ENCODE assay signal across 8 cellular contexts in the genomic region with DNA sequence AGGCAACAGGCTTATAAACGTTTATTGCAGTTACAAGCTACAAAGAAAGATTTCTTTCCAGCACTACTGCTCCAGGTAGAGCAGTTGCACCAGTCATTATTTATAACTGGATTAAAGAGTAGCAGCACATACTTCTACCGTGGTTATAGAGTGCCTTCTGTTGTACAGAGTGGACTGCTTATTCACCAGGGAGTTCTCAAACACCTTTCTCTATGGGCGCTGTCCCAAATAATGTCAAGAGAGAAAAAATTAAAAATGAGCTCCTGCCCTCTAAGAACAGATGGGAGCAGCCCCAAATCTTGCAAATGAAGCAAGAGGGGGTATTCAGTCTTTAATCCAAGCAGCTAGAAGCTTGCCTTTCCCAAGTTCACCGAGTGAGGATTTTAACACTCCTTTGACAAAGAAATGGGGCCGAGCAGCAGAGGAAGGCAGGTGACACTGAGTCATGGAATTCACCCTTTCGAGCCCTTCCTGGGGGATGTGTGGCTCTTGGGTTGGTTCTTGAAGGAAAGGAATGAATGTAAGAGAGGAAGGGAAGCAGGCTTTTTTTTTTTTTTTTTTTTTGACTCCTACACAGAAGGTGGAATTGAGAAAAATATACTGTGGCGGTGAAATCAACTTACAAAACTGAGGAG.
DNase-seq lines count a peak whose midpoint lies in the region; ATAC-seq and TF ChIP-seq lines count a peak whose summit lies in the region.

No MANE protein-coding gene starts in this region.

- DNase-seq in activated T-cell treated with anti-CD3 and anti-CD28 coated beads, Interleukin-2, amount 50 U/mL, for 24 hours: no peak
- no peak for DNase-seq in activated T-cell treated with anti-CD3 and anti-CD28 coated beads, Interleukin-2, amount 50 U/mL, for 1 hour
- DNase-seq in epithelial cell of prostate (ENCODE audit: low read depth, low spot score): no peak
- DNase-seq in thyroid gland: no peak
- DNase-seq in activated CD4-positive, CD25-positive, alpha-beta regulatory T cell (lab: John Stamatoyannopoulos, UW): no peak
- DNase-seq in heart right ventricle: no peak
- no peak for DNase-seq in kidney glomerular epithelial cell (lab: John Stamatoyannopoulos, UW)

- peaks cover 79% of the 10 kb centered on the region for H3K36me3 Mint-ChIP-seq in activated T-cell treated with anti-CD3 and anti-CD28 coated beads, Interleukin-2, amount 50 U/mL, for 24 hours (ENCODE audit: low read depth)

- H3K36me3 ChIP-seq in KOPT-K1 (ENCODE audit: insufficient read depth, low read length): peaks cover 77% of the 10 kb centered on the region
- no peaks in the 10 kb centered on the region for H3K36me3 ChIP-seq in thyroid gland
- peaks cover 0 to 8% (median 0%) of the 10 kb centered on the region in 9 donors for H3K36me3 ChIP-seq in heart right ventricle

- ATAC-seq in heart right ventricle: no peak

- WGBS in thyroid gland, 2 donors: 57 to 58% methylated on average over 7 of the region's 7 CpGs
- WGBS in heart right ventricle, 2 donors: 61 to 66% methylated on average over 7 of the region's 7 CpGs

- H3K27ac ChIP-seq in KOPT-K1 (ENCODE audit: low read depth, low read length, poor library complexity, severe bottlenecking) (peak overlapping the region; percentile 86), epithelial cell of prostate (peak overlapping the region; percentile 93), thyroid gland (peak overlapping the region; percentile 35 to 75 (median 69)), heart right ventricle (peak overlapping the region in 1 of 10 donors; percentile 73)

- intact Hi-C loops in thyroid gland (cut with DNase I): no loop called here
- intact Hi-C loops in heart right ventricle (cut with DNase I): no loop called here

- peaks cover 95% of the 10 kb centered on the region for H3K4me1 Mint-ChIP-seq in activated T-cell treated with anti-CD3 and anti-CD28 coated beads, Interleukin-2, amount 50 U/mL, for 24 hours (ENCODE audit: low read depth)

- peak overlapping the region; percentile 72 for H3K4me3 Mint-ChIP-seq in activated T-cell treated with anti-CD3 and anti-CD28 coated beads, Interleukin-2, amount 50 U/mL, for 24 hours

- H3K27me3 Mint-ChIP-seq in activated T-cell treated with anti-CD3 and anti-CD28 coated beads, Interleukin-2, amount 50 U/mL, for 24 hours: no peaks in the 10 kb centered on the region

- no peak for TF ChIP-seq POLR2A in thyroid gland (IDR thresholded peaks at IDR 0.05)

- H3K4me3 ChIP-seq in thyroid gland (replicated peaks in 1 of 3): no peak overlapping the region
- no peak overlapping the region for H3K4me3 ChIP-seq in heart right ventricle

- TF ChIP-seq CTCF in thyroid gland (IDR thresholded peaks at IDR 0.05) (no peak), heart right ventricle (IDR thresholded peaks at IDR 0.05) (no peak)

- H3K4me1 ChIP-seq in thyroid gland: peaks cover 54 to 76% of the 10 kb centered on the region in 2 donors
- peaks cover 6 to 70% (median 20%) of the 10 kb centered on the region in 9 donors for H3K4me1 ChIP-seq in heart right ventricle

- H3K9me3 ChIP-seq in KOPT-K1 (ENCODE audit: insufficient read depth, low read length, poor library complexity, severe bottlenecking) (no peaks in the 10 kb centered on the region), thyroid gland (no peaks in the 10 kb centered on the region), heart right ventricle (no peaks in the 10 kb centered on the region)

- H3K27me3 ChIP-seq in thyroid gland: no peaks in the 10 kb centered on the region
- no peaks in the 10 kb centered on the region for H3K27me3 ChIP-seq in heart right ventricle

- peaks cover 5% of the 10 kb centered on the region for H3K9me3 Mint-ChIP-seq in activated T-cell treated with anti-CD3 and anti-CD28 coated beads, Interleukin-2, amount 50 U/mL, for 24 hours

- peak overlapping the region; percentile 99 for H3K27ac Mint-ChIP-seq in activated T-cell treated with anti-CD3 and anti-CD28 coated beads, Interleukin-2, amount 50 U/mL, for 24 hours
